Comparison of ENCODE assay signal across 8 cellular contexts in genomic region chr4:92387459-92388069, GRCh38.
DNase-seq lines count a peak whose midpoint lies in the region; ATAC-seq and TF ChIP-seq lines count a peak whose summit lies in the region.

No MANE protein-coding gene starts in this region.

- WGBS in stomach, 5 donors: 88 to 99% (median 96%) methylated on average over 1 of the region's 1 CpG

- no peaks in the 10 kb centered on the region for H3K4me1 ChIP-seq in stomach

- TF ChIP-seq POLR2A in NB4 (IDR thresholded peaks at IDR 0.05; ENCODE audit: extremely low read depth, insufficient read length) (no peak), stomach (IDR thresholded peaks at IDR 0.05) (no peak)

- intact Hi-C loops in stomach (cut with DNase I; ENCODE audit: low total_unique reads): no loop called here

- no peaks in the 10 kb centered on the region for H3K9me3 ChIP-seq in stomach

- DNase-seq in SIG-M5 treated with dmso at 0.1 percent for 504 hours (lab: John Stamatoyannopoulos, UW; ENCODE audit: unreplicated experiment): peak; percentile 58
- DNase-seq in SIG-M5 (lab: John Stamatoyannopoulos, UW): no peak
- peak; percentile 52 for DNase-seq in NB4 (ENCODE audit: low read depth)
- DNase-seq in astrocyte of the cerebellum (ENCODE audit: low read depth): peak; percentile 39
- DNase-seq in kidney glomerular epithelial cell (lab: John Stamatoyannopoulos, UW): peak; percentile 44
- no peak for DNase-seq in NCI-H146 treated with DMSO at 0.1 percent for 48 hours (lab: John Stamatoyannopoulos, UW; ENCODE audit: unreplicated experiment)
- DNase-seq in stomach: no peak

- H3K4me3 ChIP-seq in NB4 (ENCODE audit: low read depth, low read length) (no peak overlapping the region), astrocyte of the cerebellum (ENCODE audit: low read depth, low read length) (no peak overlapping the region), stomach (no peak overlapping the region)

- ATAC-seq in HG02571 (IDR thresholded peaks at IDR 0.05; ENCODE audit: unreplicated experiment): peak; percentile 76

- no peaks in the 10 kb centered on the region for H3K36me3 ChIP-seq in stomach

- peak; percentile 32 for TF ChIP-seq CTCF in NB4 (IDR thresholded peaks at IDR 0.05; ENCODE audit: low read depth, low read length)
- TF ChIP-seq CTCF in astrocyte of the cerebellum (IDR thresholded peaks at IDR 0.05; ENCODE audit: low read depth, low read length, missing control alignments): peak; percentile 63
- peak in 3 of 7 experiments; percentile 33 to 42 (median 34) for TF ChIP-seq CTCF in stomach (IDR thresholded peaks at IDR 0.05)

- H3K27me3 ChIP-seq in stomach: no peaks in the 10 kb centered on the region

- TF ChIP-seq EP300 in stomach (IDR thresholded peaks at IDR 0.05): no peak

- no peak overlapping the region for H3K27ac ChIP-seq in stomach

- in situ Hi-C loops in astrocyte of the cerebellum (cut with HindIII; ENCODE audit: low sequenced_read_pairs): no loop called here

Comparison
In these comparisons a context has a peak if more than half of its experiments do, and no peak if none do; other contexts are left out.
1. DNase-seq: peak in SIG-M5 treated with dmso at 0.1 percent for 504 hours (single experiment), NB4 (single experiment), astrocyte of the cerebellum (single experiment) and kidney glomerular epithelial cell (single experiment); none in SIG-M5 (single experiment), NCI-H146 treated with DMSO at 0.1 percent for 48 hours (single experiment) and stomach (single experiment).